In the genomic region with DNA sequence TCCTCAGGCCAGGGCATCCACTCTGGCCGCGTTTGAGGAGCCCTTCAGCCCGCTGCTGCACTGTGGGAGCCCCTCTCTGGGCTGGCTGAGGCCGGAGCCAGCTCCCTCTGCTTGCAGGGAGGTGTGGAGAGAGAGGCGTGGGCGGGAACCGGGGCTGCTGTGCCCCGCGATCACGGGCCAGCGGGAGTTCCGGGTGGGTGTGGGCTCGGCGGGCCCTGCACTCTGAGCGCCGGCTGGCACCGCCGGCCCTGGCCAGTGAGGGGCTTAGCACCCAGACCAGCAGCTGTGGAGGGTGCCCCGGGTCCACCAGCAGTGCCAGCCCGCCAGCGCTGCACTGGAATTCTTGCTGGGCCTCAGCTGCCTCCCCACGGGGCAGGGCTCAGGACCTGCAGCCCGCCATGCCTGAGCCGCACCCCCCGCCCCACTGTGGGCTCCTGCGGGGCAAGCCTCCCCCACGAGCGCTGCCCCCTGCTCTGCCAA, we compare ENCODE assay signal across 19 cellular contexts. TPM values are rescaled to one million over a fixed set of nuclear protein-coding genes. Genes with fewer than 3 reads are reported as not detected.
DNase-seq lines count a peak whose midpoint lies in the region; ATAC-seq, FAIRE-seq and TF ChIP-seq lines count a peak whose summit lies in the region.
"Had no signal": no experiment of that assay in that cellular context is flagged by ENCODE, and none has a peak within 500 bp of the region (broad histone marks: within the 10 kb centered on the region; RNA-seq: fewer than 3 reads in every experiment).

No MANE protein-coding gene starts in this region.

- POLR2A ChIA-PET in K562 (lab: Yijun Ruan, JAX), result interaction anchor here (0.7 to 0.9 kb wide), 2 partner anchors 20 to 41 kb away, joined by 3 to 4 read pairs; no protein-coding TSS in a partner anchor

- no peak overlapping the region for H3K23ac ChIP-seq in mesenchymal stem cell (ENCODE audit: low read length in 2 of 2)

- no peak overlapping the region for H3K4me2 ChIP-seq in K562 (ENCODE audit: insufficient read depth, low read length)
- no peak overlapping the region for H3K4me2 ChIP-seq in mesenchymal stem cell (ENCODE audit: low read length, poor library complexity, severe bottlenecking)
- H3K4me2 ChIP-seq: BLaER1, GM23338 had no signal

- H2AFZ ChIP-seq in K562 (ENCODE audit: low read depth, low read length) (no peak overlapping the region), mesenchymal stem cell (ENCODE audit: low read depth, low read length) (no peak overlapping the region)
- H2AFZ ChIP-seq: GM23338 had no signal

- WGBS in K562 (ENCODE audit: insufficient coverage, low coverage, missing lambda C conversion rate), result 91% methylated on average over 22 of the region's 28 CpGs
- 98% methylated on average over 23 of the region's 28 CpGs for WGBS in mesenchymal stem cell

- peak overlapping the region; percentile 27 for H4K91ac ChIP-seq in mesenchymal stem cell (ENCODE audit: low read length)

- H4K8ac ChIP-seq in mesenchymal stem cell (ENCODE audit: low read length), result peak overlapping the region; percentile 60

- no peak for FAIRE-seq in K562 (lab: Jason Lieb, UNC)
- FAIRE-seq: GM12892, GM18507, H54, HTR-8/SVneo had no signal

- no peak for ATAC-seq in left ventricle myocardium superior
- no peak for ATAC-seq in K562
- ATAC-seq: GM23338 had no signal

- H2BK5ac ChIP-seq in mesenchymal stem cell (ENCODE audit: low read depth, low read length, poor library complexity, severe bottlenecking), result no peak overlapping the region

- H2BK15ac ChIP-seq in mesenchymal stem cell (ENCODE audit: low read depth, poor library complexity, severe bottlenecking), result no peak overlapping the region

- no peaks in the 10 kb centered on the region for H3K36me3 ChIP-seq in right atrium auricular region
- H3K36me3 ChIP-seq in K562 (ENCODE audit: control insufficient read depth, insufficient read depth, low read length), result peaks cover 14% of the 10 kb centered on the region; the same call in 2 of the 3 replicates
- H3K36me3 ChIP-seq in mesenchymal stem cell (ENCODE audit: control insufficient read depth in 1 of 2, insufficient read depth in 2 of 2, low read depth in 1 of 2, low read length in 2 of 2), result peaks cover 0 to 5% of the 10 kb centered on the region in 2 experiments

- peaks cover 23% of the 10 kb centered on the region for H3K79me2 ChIP-seq in K562 (ENCODE audit: control insufficient read depth, insufficient read depth, low read length)

- H3K79me1 ChIP-seq in mesenchymal stem cell (replicated peaks; ENCODE audit: low read length, poor library complexity, severe bottlenecking), result no peaks in the 10 kb centered on the region

- no peak overlapping the region for H2BK12ac ChIP-seq in mesenchymal stem cell (ENCODE audit: low read length in 2 of 2)

- no peak for TF ChIP-seq POLR2A in K562 (conservative IDR thresholded peaks at IDR 0.05)

- no peaks in the 10 kb centered on the region for H4K20me1 ChIP-seq in K562 (replicated peaks; ENCODE audit: control insufficient read depth, insufficient read depth, low read length)
- H4K20me1 ChIP-seq: BLaER1 had no signal

- no peaks in the 10 kb centered on the region for H3K9me3 ChIP-seq in right atrium auricular region
- H3K9me3 ChIP-seq in K562 (replicated peaks; ENCODE audit: control insufficient read depth, insufficient read depth, low read depth, low read length), result peaks cover 8% of the 10 kb centered on the region
- no peaks in the 10 kb centered on the region for H3K9me3 ChIP-seq in mesenchymal stem cell (ENCODE audit: control insufficient read depth, low read length)

- H3K27ac ChIP-seq in right atrium auricular region (no peak overlapping the region), K562 (ENCODE audit: extremely low read depth, low read depth, low read length) (no peak overlapping the region), mesenchymal stem cell (ENCODE audit: low read length, poor library complexity, severe bottlenecking) (no peak overlapping the region), substantia nigra (ENCODE audit: low read depth, low read length, poor library complexity, severe bottlenecking) (no peak overlapping the region)
- H3K27ac ChIP-seq: BLaER1 had no signal

- H3K9me1 ChIP-seq in K562 (ENCODE audit: control insufficient read depth, insufficient read depth, low read length), result no peaks in the 10 kb centered on the region

- H3K27me3 ChIP-seq in right atrium auricular region, result no peaks in the 10 kb centered on the region
- H3K27me3 ChIP-seq in K562 (ENCODE audit: control insufficient read depth in 2 of 2, insufficient read depth in 2 of 2, low read length in 2 of 2), result no peaks in the 10 kb centered on the region
- H3K27me3 ChIP-seq in mesenchymal stem cell (ENCODE audit: control insufficient read depth in 1 of 2, insufficient read depth in 1 of 2, low read length in 2 of 2), result no peaks in the 10 kb centered on the region
- H3K27me3 ChIP-seq: BLaER1 had no signal

- peak; percentile 27 for DNase-seq in left ventricle myocardium superior
- no peak for DNase-seq in right atrium auricular region (ENCODE audit: low spot score)
- DNase-seq in K562 (ENCODE audit: extremely low read depth in 1 of 4, low spot score in 3 of 4), result no peak
- no peak for DNase-seq in mesenchymal stem cell
- DNase-seq in cerebellum (ENCODE audit: low spot score), result no peak
- no peak for DNase-seq in NCI-H187 treated with DMSO at 0.1 percent for 48 hours (lab: John Stamatoyannopoulos, UW)
- no peak for DNase-seq in substantia nigra (lab: John Stamatoyannopoulos, UW)
- DNase-seq: 8988T, DMS153, DMS79, GDM1, HCEC 1CT, HFFc6 had no signal

- no peak for TF ChIP-seq RAD21 in K562 (CRISPR knock-in tag; conservative IDR thresholded peaks at IDR 0.05 in 1 of 2, IDR thresholded peaks at IDR 0.05 in 1 of 2)

- H3K9ac ChIP-seq in K562 (ENCODE audit: insufficient read depth in 1 of 2, low read depth in 2 of 2, low read length in 2 of 2) (no peak overlapping the region), mesenchymal stem cell (ENCODE audit: low read length) (no peak overlapping the region)
- H3K9ac ChIP-seq: BLaER1 had no signal

- no peak for TF ChIP-seq CTCF in right atrium auricular region (IDR thresholded peaks at IDR 0.05)
- TF ChIP-seq CTCF in K562 (IDR thresholded peaks at IDR 0.05 in 2 of 3, conservative IDR thresholded peaks at IDR 0.05 in 1 of 3; ENCODE audit: insufficient read depth in 2 of 3, low read depth in 1 of 3, low read length in 3 of 3), result no peak

- H3K4me1 ChIP-seq in right atrium auricular region, result peaks cover 0 to 17% of the 10 kb centered on the region in 2 donors
- peaks cover 5 to 18% of the 10 kb centered on the region in 2 experiments for H3K4me1 ChIP-seq in K562 (replicated peaks in 1 of 2; ENCODE audit: control insufficient read depth in 2 of 2, insufficient read depth in 2 of 2, low read length in 2 of 2)
- H3K4me1 ChIP-seq in mesenchymal stem cell (ENCODE audit: control insufficient read depth, insufficient read depth, low read depth, low read length), result peaks cover 6% of the 10 kb centered on the region

- H3K4ac ChIP-seq in mesenchymal stem cell (ENCODE audit: low read depth in 1 of 2, low read length in 2 of 2), result no peak overlapping the region

- no peak for TF ChIP-seq EP300 in K562 (IDR thresholded peaks at IDR 0.05; ENCODE audit: low read length)

- CTCF ChIA-PET in K562 (lab: Yijun Ruan, JAX; ENCODE audit: low intra/inter-chr PET ratio), result no interaction called here

- H3K18ac ChIP-seq in mesenchymal stem cell (ENCODE audit: low read depth in 1 of 2, low read length in 2 of 2), result no peak overlapping the region

- no peak overlapping the region for H3K4me3 ChIP-seq in right atrium auricular region
- H3K4me3 ChIP-seq in K562, result no peak overlapping the region
- H3K4me3 ChIP-seq in mesenchymal stem cell (ENCODE audit: insufficient read depth in 1 of 2, low read depth in 1 of 2, low read length in 2 of 2), result no peak overlapping the region
- H3K4me3 ChIP-seq: BLaER1, GM23338 had no signal

- no peak overlapping the region for H2BK120ac ChIP-seq in mesenchymal stem cell (ENCODE audit: low read depth, low read length)

- H2AK5ac ChIP-seq in mesenchymal stem cell (ENCODE audit: low read length, severe bottlenecking), result no peak overlapping the region

- no TSS peak for BruUV-seq in K562 (replicated peaks; lab: Mats Ljungman, UMichigan)

- H3K14ac ChIP-seq in mesenchymal stem cell (ENCODE audit: low read length in 2 of 2), result no peak overlapping the region

- in situ Hi-C loops in K562 (cut with MboI), result no loop called here

- intact Hi-C loops in left ventricle myocardium superior (cut with micrococcal nuclease), result no loop called here
- intact Hi-C loops in K562 (cut with micrococcal nuclease), result loop anchor here (10.0 kb wide), 1 partner anchor 52 kb away; no protein-coding TSS in a partner anchor

RNA-seq across cellular contexts. Expression of a gene that starts 1.9 kb away (rescaled TPM):
- total RNA-seq in left ventricle myocardium superior, result 6.0 TPM
- 1 to 10 TPM; 2.0 to 8.4 TPM for total RNA-seq in right atrium auricular region
- 70.5 and 110 TPM in 2 replicates for total RNA-seq in K562 (2011; cell fraction: chromatin; rRNA removed; ENCODE audit: low replicate concordance)
- total RNA-seq in K562 (2011; cell fraction: nucleolus; rRNA removed), result 48.2 and 53.4 TPM in 2 replicates
- 85.0 and 108 TPM in 2 replicates for total RNA-seq in K562 (2011; cell fraction: nucleoplasm; rRNA removed)
- 14.8 and 17.7 TPM in 2 replicates for total RNA-seq in K562 (2014; rRNA removed)
- total RNA-seq in K562 (2014; rRNA removed; fragmentation: Illumina TruSeq; extraction: Trizol), result 25.2 and 27.9 TPM in 2 replicates
- 23.1 and 24.6 TPM in 2 replicates for total RNA-seq in K562 (2015; rRNA removed; fragmentation: Illumina TruSeq; extraction: Trizol)
- 19.4 and 20.7 TPM in 2 replicates for total RNA-seq in K562 (2021)
- polyA plus RNA-seq in K562 (2011; rRNA removed), result 35.2 and 38.8 TPM in 2 replicates
- polyA plus RNA-seq in K562 (2011; cell fraction: cytosol; rRNA removed), result 9.2 and 15.7 TPM in 2 replicates
- 71.2 and 105 TPM in 2 replicates for polyA plus RNA-seq in K562 (2011; cell fraction: nucleus; rRNA removed)
- polyA plus RNA-seq in K562 (2012), result 19.2 and 35.7 TPM in 2 replicates
- polyA plus RNA-seq in K562 (2014; fragmentation: Illumina TruSeq; extraction: Trizol), result 14.4 and 18.1 TPM in 2 replicates
- 1 to 10 TPM; 6.3 to 8.1 TPM for polyA plus RNA-seq in K562 (2014; fragmentation: Nextera tagmentation; extraction: Ambion mirVana)
- polyA plus RNA-seq in K562 (2014; rRNA removed), result 28.0 and 31.4 TPM in 2 replicates
- polyA minus RNA-seq in K562 (2011; rRNA and poly(A)+ RNA removed), result 20.7 and 23.9 TPM in 2 replicates
- 6.7 and 13.5 TPM in 2 replicates for polyA minus RNA-seq in K562 (2011; cell fraction: cytosol; rRNA and poly(A)+ RNA removed)
- polyA minus RNA-seq in K562 (2011; cell fraction: nucleus; rRNA and poly(A)+ RNA removed), result 36.8 and 48.9 TPM in 2 replicates
- polyA plus RNA-seq in mesenchymal stem cell (2013, experiment 1 of 2), result 7.3 TPM
- polyA plus RNA-seq in mesenchymal stem cell (2013, experiment 2 of 2), result 8.5 TPM
- 11.7 TPM for total RNA-seq in cerebellum

RNA-seq across cellular contexts. Expression of a gene that starts 34.2 kb away (rescaled TPM):
- 18.9 TPM for total RNA-seq in left ventricle myocardium superior
- 10 to 100 TPM; 16.7 to 20.8 TPM for total RNA-seq in right atrium auricular region
- 30.5 and 81.2 TPM in 2 replicates for total RNA-seq in K562 (2011; cell fraction: chromatin; rRNA removed; ENCODE audit: low replicate concordance)
- 12.3 and 17.6 TPM in 2 replicates for total RNA-seq in K562 (2011; cell fraction: nucleolus; rRNA removed)
- total RNA-seq in K562 (2011; cell fraction: nucleoplasm; rRNA removed), result 29.3 and 33.4 TPM in 2 replicates
- total RNA-seq in K562 (2014; rRNA removed), result 21.3 and 23.2 TPM in 2 replicates
- 43.8 and 51.7 TPM in 2 replicates for total RNA-seq in K562 (2014; rRNA removed; fragmentation: Illumina TruSeq; extraction: Trizol)
- total RNA-seq in K562 (2015; rRNA removed; fragmentation: Illumina TruSeq; extraction: Trizol), result 32.8 and 34.8 TPM in 2 replicates
- total RNA-seq in K562 (2021), result 37.1 and 42.8 TPM in 2 replicates
- polyA plus RNA-seq in K562 (2011; rRNA removed), result 25.7 and 35.1 TPM in 2 replicates
- polyA plus RNA-seq in K562 (2011; cell fraction: cytosol; rRNA removed), result 5.4 and 13.4 TPM in 2 replicates
- polyA plus RNA-seq in K562 (2011; cell fraction: nucleus; rRNA removed), result 19.0 and 25.8 TPM in 2 replicates
- 19.3 and 21.7 TPM in 2 replicates for polyA plus RNA-seq in K562 (2012)
- 19.5 and 21.3 TPM in 2 replicates for polyA plus RNA-seq in K562 (2014; fragmentation: Illumina TruSeq; extraction: Trizol)
- 1 to 10 TPM; 7.2 to 7.6 TPM for polyA plus RNA-seq in K562 (2014; fragmentation: Nextera tagmentation; extraction: Ambion mirVana)
- polyA plus RNA-seq in K562 (2014; rRNA removed), result 9.7 and 10.3 TPM in 2 replicates
- 264 and 284 TPM in 2 replicates for polyA minus RNA-seq in K562 (2011; rRNA and poly(A)+ RNA removed)
- 62.5 and 81.2 TPM in 2 replicates for polyA minus RNA-seq in K562 (2011; cell fraction: cytosol; rRNA and poly(A)+ RNA removed)
- polyA minus RNA-seq in K562 (2011; cell fraction: nucleus; rRNA and poly(A)+ RNA removed), result 16.8 and 43.3 TPM in 2 replicates
- polyA plus RNA-seq in mesenchymal stem cell (2013, experiment 1 of 2), result 13.8 TPM
- 14.4 TPM for polyA plus RNA-seq in mesenchymal stem cell (2013, experiment 2 of 2)
- 82.6 TPM for total RNA-seq in cerebellum
